1 cellular context compared by ENCODE assay signal in the genomic region with DNA sequence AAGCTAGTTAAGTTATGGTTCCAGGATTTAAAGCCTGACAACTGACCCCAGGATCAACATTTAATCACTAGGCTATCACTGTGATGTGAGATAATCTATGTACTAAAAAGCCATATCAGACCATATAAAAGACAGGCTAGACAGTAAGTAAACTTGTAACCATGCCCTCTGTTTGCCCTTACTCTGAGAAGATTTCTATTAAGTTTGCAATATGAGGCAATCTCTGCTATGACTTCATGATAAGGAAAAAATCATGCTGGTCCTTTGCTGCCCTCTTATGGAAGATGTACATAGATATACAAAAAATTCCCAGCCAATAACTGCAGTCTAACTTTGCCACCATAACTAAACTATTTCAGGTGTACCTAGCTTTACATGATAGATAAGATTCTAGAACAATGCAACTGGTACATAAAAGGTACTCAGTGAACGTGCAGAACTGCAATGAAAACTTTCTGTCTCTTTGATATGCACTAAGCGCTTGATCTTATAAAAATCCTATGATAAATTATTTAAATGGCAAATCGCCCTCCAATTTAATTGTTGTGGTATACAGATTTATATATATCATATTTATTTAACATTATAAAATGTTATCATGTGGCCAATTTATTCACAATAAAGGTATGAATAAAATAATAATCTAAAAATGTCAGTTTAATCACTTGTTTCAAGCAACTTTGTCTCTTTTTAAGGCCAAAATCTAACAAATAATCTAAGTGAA.
TF ChIP-seq lines count a peak whose summit lies in the region.

No MANE protein-coding gene starts in this region.

TF ChIP-seq in GM12891, 5 proteins besides CTCF, POLR2A, EP300 and RAD21 (continued from another document):
- no peak for TF ChIP-seq POU2F2 (IDR thresholded peaks at IDR 0.05; ENCODE audit: low read depth, low read length)
- no peak for TF ChIP-seq POLR2AphosphoS5 (IDR thresholded peaks at IDR 0.05; ENCODE audit: low read depth, low read length)
- no peak for TF ChIP-seq PAX5 (IDR thresholded peaks at IDR 0.05; ENCODE audit: insufficient read depth, low read length, severe bottlenecking)
